9 cellular contexts compared by ENCODE assay signal in the genomic region with DNA sequence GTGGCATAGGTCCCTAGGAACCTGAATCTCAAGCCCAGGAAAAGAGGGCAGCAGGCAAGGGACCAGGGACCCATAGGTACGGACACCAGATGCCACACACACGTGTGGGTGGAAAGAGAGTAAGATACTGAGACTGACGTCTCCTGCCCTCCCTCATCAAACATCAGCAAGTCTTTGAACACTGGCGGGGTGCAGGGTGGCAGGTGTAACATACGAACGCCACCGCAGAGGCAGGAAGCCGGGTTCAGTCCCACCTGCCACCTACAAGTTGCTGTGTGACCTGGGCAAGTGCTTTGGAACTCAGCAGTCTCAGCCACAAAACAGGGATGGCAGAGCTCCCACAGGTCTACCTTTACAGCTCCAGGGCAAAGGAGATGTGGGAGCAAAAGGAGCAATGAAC. TPM values are rescaled to one million over a fixed set of nuclear protein-coding genes. Genes with fewer than 3 reads are reported as not detected.
DNase-seq lines count a peak whose midpoint lies in the region; ATAC-seq and TF ChIP-seq lines count a peak whose summit lies in the region.
"Had no signal": no experiment of that assay in that cellular context is flagged by ENCODE, and none has a peak within 500 bp of the region (broad histone marks: within the 10 kb centered on the region; RNA-seq: fewer than 3 reads in every experiment).

No MANE protein-coding gene starts in this region.

- H3K36me3 ChIP-seq in mucosa of descending colon (ENCODE audit: low read depth): no peaks in the 10 kb centered on the region

- peak overlapping the region; percentile 83 for H3K4me3 Mint-ChIP-seq in T-helper 17 cell

- peaks cover 74% of the 10 kb centered on the region for H3K4me1 ChIP-seq in mucosa of descending colon (ENCODE audit: low read depth)

- no peaks in the 10 kb centered on the region for H3K27me3 Mint-ChIP-seq in T-helper 17 cell

- peaks cover 54% of the 10 kb centered on the region for H3K4me1 Mint-ChIP-seq in T-helper 17 cell

- H3K4me3 ChIP-seq in mucosa of descending colon: no peak overlapping the region

- peak overlapping the region; percentile 100 for H3K27ac Mint-ChIP-seq in T-helper 17 cell

- H3K9me3 ChIP-seq in T-helper 17 cell (ENCODE audit: control insufficient read depth, low read length, poor library complexity, severe bottlenecking) (no peaks in the 10 kb centered on the region), mucosa of descending colon (no peaks in the 10 kb centered on the region)

- intact Hi-C loops in mucosa of descending colon (cut with DNase I, micrococcal nuclease): loop anchor here in 1 of 2 donors (10.0 kb wide), 1 partner anchor 117 kb away; no protein-coding TSS in a partner anchor

- ATAC-seq in T-helper 17 cell: peak; percentile 92
- peak; percentile 19 for ATAC-seq in mucosa of descending colon
- no peak for ATAC-seq in GM18873 (IDR thresholded peaks at IDR 0.05; ENCODE audit: low FRiP score, unreplicated experiment)

- DNase-seq in T-helper 17 cell: peak in 2 of 3 donors; percentile 33 to 54
- DNase-seq in activated T-helper 1 cell treated with anti-CD3 and anti-CD28 coated beads, Interleukin-2, amount 50 U/mL, for 16 hours (ENCODE audit: low read depth in 1 of 2, low spot score in 1 of 2): peak; percentile 33 to 43
- DNase-seq in mucosa of descending colon: peak in 1 of 3 donors; percentile 20
- peak; percentile 63 to 91 (median 80) for DNase-seq in stimulated activated naive CD4-positive, alpha-beta T cell (lab: John Stamatoyannopoulos, UW)
- DNase-seq in NOMO-1 treated with DMSO at 0.1 percent for 48 hours (lab: John Stamatoyannopoulos, UW; ENCODE audit: unreplicated experiment): no peak
- no peak for DNase-seq in dedifferentiated amniotic fluid mesenchymal stem cell (ENCODE audit: extremely low spot score)
- DNase-seq: foreskin melanocyte, RPMI8226 had no signal

- TF ChIP-seq CTCF in mucosa of descending colon (IDR thresholded peaks at IDR 0.05): no peak

- H3K36me3 Mint-ChIP-seq in T-helper 17 cell (ENCODE audit: low read depth): peaks cover under 1% of the 10 kb centered on the region

RNA-seq across cellular contexts. Expression of a gene that starts 11.1 kb away (rescaled TPM):
- total RNA-seq in T-helper 17 cell: 10 to 100 TPM; 36.8 to 88.9 TPM
- 100 to 1,000 TPM in 2 of 3 donors, 10 to 100 TPM in 1; 93.7 to 607 (median 128) TPM for total RNA-seq in mucosa of descending colon

Comparison
In these comparisons a context has a peak if more than half of its experiments do, and no peak if none do; other contexts are left out.
1. DNase-seq: peak in T-helper 17 cell (2 of 3), activated T-helper 1 cell treated with anti-CD3 and anti-CD28 coated beads, Interleukin-2, amount 50 U/mL, for 16 hours (2 of 2) and stimulated activated naive CD4-positive, alpha-beta T cell (6 of 6); none in NOMO-1 treated with DMSO at 0.1 percent for 48 hours (single experiment) and dedifferentiated amniotic fluid mesenchymal stem cell (single experiment).